Comparison of ENCODE assay signal across 23 cellular contexts in the genomic region with DNA sequence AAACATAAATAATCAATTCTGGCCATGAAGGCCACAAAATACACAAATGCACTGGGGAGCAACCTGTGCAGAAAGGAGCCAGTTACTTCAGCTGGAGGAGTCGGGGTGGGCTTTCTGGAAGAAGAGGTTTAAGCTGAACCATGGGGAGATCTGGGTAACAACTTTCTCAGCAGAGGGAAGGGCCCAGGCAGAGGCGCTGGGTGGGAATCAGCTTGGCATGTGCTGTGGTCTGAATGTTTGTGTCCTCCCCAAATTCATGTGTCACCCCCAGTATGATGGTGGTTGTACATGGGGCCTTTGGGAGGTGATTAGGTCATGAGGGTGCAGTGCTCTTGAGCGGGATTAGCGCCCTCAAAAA.
DNase-seq lines count a peak whose midpoint lies in the region; TF ChIP-seq lines count a peak whose summit lies in the region.
"Had no signal": no experiment of that assay in that cellular context is flagged by ENCODE, and none has a peak within 500 bp of the region (broad histone marks: within the 10 kb centered on the region; RNA-seq: fewer than 3 reads in every experiment).

No MANE protein-coding gene starts in this region.

- H4K20me1 ChIP-seq in hepatocyte (ENCODE audit: insufficient read depth, poor library complexity, severe bottlenecking): no peaks in the 10 kb centered on the region

- CTCF ChIA-PET in activated CD4-positive, alpha-beta memory T cell treated with anti-CD3 and anti-CD28 coated beads, Interleukin-2, amount 10 ng/mL, durations not matched to agents 7 days and 5 days (lab: Charles Lee): no interaction called here
- CTCF ChIA-PET in activated CD4-positive, alpha-beta memory T cell treated with anti-CD3 and anti-CD28 coated beads for 36 hours (lab: Charles Lee): no interaction called here

- peak overlapping the region in 3 of 4 donors; percentile 60 to 99 (median 83) for H3K27ac ChIP-seq in Peyer's patch
- peak overlapping the region; percentile 78 for H3K27ac ChIP-seq in hepatocyte
- H3K27ac ChIP-seq in transverse colon: peak overlapping the region in 3 of 4 donors; percentile 61 to 83 (median 73)
- H3K27ac ChIP-seq: 22Rv1 had no signal

- H3K4me1 Mint-ChIP-seq in activated CD4-positive, alpha-beta memory T cell treated with anti-CD3 and anti-CD28 coated beads, Interleukin-2, amount 10 ng/mL, durations not matched to agents 7 days and 5 days: no peaks in the 10 kb centered on the region
- no peaks in the 10 kb centered on the region for H3K4me1 Mint-ChIP-seq in activated CD4-positive, alpha-beta memory T cell treated with anti-CD3 and anti-CD28 coated beads for 36 hours (ENCODE audit: low read depth)

- TF ChIP-seq EP300 in transverse colon (IDR thresholded peaks at IDR 0.05; ENCODE audit: low read depth): no peak

- H3K27me3 Mint-ChIP-seq in activated CD4-positive, alpha-beta memory T cell treated with anti-CD3 and anti-CD28 coated beads, Interleukin-2, amount 10 ng/mL, durations not matched to agents 7 days and 5 days: peaks cover 2% of the 10 kb centered on the region
- H3K27me3 Mint-ChIP-seq in activated CD4-positive, alpha-beta memory T cell treated with anti-CD3 and anti-CD28 coated beads for 36 hours: peaks cover 7% of the 10 kb centered on the region

- peak; percentile 8 for DNase-seq in activated CD4-positive, alpha-beta memory T cell treated with anti-CD3 and anti-CD28 coated beads, Interleukin-2, amount 10 ng/mL, durations not matched to agents 7 days and 5 days
- no peak for DNase-seq in activated CD4-positive, alpha-beta memory T cell treated with anti-CD3 and anti-CD28 coated beads for 36 hours
- no peak for DNase-seq in Peyer's patch
- DNase-seq in hepatocyte (ENCODE audit: low spot score): no peak
- DNase-seq in transverse colon: no peak
- no peak for DNase-seq in NCI-H510A (lab: John Stamatoyannopoulos, UW)
- no peak for DNase-seq in mucosa of gallbladder (ENCODE audit: low spot score)
- no peak for DNase-seq in activated effector memory CD4-positive, alpha-beta T cell treated with Interleukin-2 at 50 U/mL for 16 hours
- DNase-seq: C1 segment of cervical spinal cord; CD8-positive, alpha-beta T cell; GOT3; HCEC 1CT; MM.1S; NCI-H1092; NCI-H1436; NCI-H1930; NCI-H2227 treated with DMSO at 0.1 percent for 48 hours; NCI-H510A treated with DMSO at 0.1 percent for 48 hours; NCI-H748 treated with DMSO at 0.1 percent for 48 hours; SHP77 treated with DMSO at 0.1 percent for 48 hours had no signal

- H3K36me3 ChIP-seq in Peyer's patch (no peaks in the 10 kb centered on the region), hepatocyte (replicated peaks; ENCODE audit: insufficient read depth, low read depth) (no peaks in the 10 kb centered on the region), transverse colon (no peaks in the 10 kb centered on the region)

- intact Hi-C loops in activated CD4-positive, alpha-beta memory T cell treated with anti-CD3 and anti-CD28 coated beads for 36 hours (cut with micrococcal nuclease): no loop called here
- intact Hi-C loops in transverse colon (cut with DNase I; ENCODE audit: low total_unique reads): no loop called here

- TF ChIP-seq CTCF in Peyer's patch (IDR thresholded peaks at IDR 0.05) (no peak), hepatocyte (IDR thresholded peaks at IDR 0.05; ENCODE audit: poor library complexity) (no peak), transverse colon (IDR thresholded peaks at IDR 0.05) (no peak)

- H3K9me3 Mint-ChIP-seq in activated CD4-positive, alpha-beta memory T cell treated with anti-CD3 and anti-CD28 coated beads, Interleukin-2, amount 10 ng/mL, durations not matched to agents 7 days and 5 days: no peaks in the 10 kb centered on the region
- no peaks in the 10 kb centered on the region for H3K9me3 Mint-ChIP-seq in activated CD4-positive, alpha-beta memory T cell treated with anti-CD3 and anti-CD28 coated beads for 36 hours
- H3K9me3 Mint-ChIP-seq: CD8-positive, alpha-beta T cell had no signal

- TF ChIP-seq POLR2A in Peyer's patch (IDR thresholded peaks at IDR 0.05) (no peak), transverse colon (IDR thresholded peaks at IDR 0.05) (no peak)

- H3K9me2 ChIP-seq in hepatocyte (replicated peaks; ENCODE audit: insufficient read depth): no peaks in the 10 kb centered on the region
- H3K9me2 ChIP-seq: SK-N-SH had no signal

- H3K36me3 Mint-ChIP-seq in activated CD4-positive, alpha-beta memory T cell treated with anti-CD3 and anti-CD28 coated beads, Interleukin-2, amount 10 ng/mL, durations not matched to agents 7 days and 5 days (ENCODE audit: low read depth): no peaks in the 10 kb centered on the region
- H3K36me3 Mint-ChIP-seq in activated CD4-positive, alpha-beta memory T cell treated with anti-CD3 and anti-CD28 coated beads for 36 hours: no peaks in the 10 kb centered on the region
- H3K36me3 Mint-ChIP-seq: CD8-positive, alpha-beta T cell had no signal

- POLR2A ChIA-PET in activated CD4-positive, alpha-beta memory T cell treated with anti-CD3 and anti-CD28 coated beads, Interleukin-2, amount 10 ng/mL, durations not matched to agents 7 days and 5 days (lab: Charles Lee): no interaction called here
- POLR2A ChIA-PET in activated CD4-positive, alpha-beta memory T cell treated with anti-CD3 and anti-CD28 coated beads for 36 hours (lab: Charles Lee): interaction anchor here (0.6 kb wide), 1 partner anchor 14 kb away, joined by 3 read pairs; no protein-coding TSS in a partner anchor

- H3K9me3 ChIP-seq in Peyer's patch (no peaks in the 10 kb centered on the region), hepatocyte (ENCODE audit: low read depth) (no peaks in the 10 kb centered on the region), transverse colon (no peaks in the 10 kb centered on the region)
- H3K9me3 ChIP-seq: SK-N-SH had no signal

- in situ Hi-C loops in transverse colon (cut with MboI; ENCODE audit: low pct_ligation_motif_present in 1 of 4, low pct_unique_long_range_greater_than_20kb in 1 of 4, low sequenced_read_pairs in 3 of 4): no loop called here

- 84% methylated on average over 4 of the region's 4 CpGs for WGBS in hepatocyte (ENCODE audit: low lambda C conversion rate, missing lambda C conversion rate)
- 94% methylated on average over 4 of the region's 4 CpGs; no CpG with 5 or more reads in 1 of the 2 donors for WGBS in transverse colon (ENCODE audit: low coverage in 1 of 2), 2 donors

- H3K4me2 ChIP-seq in hepatocyte: no peak overlapping the region
- H3K4me2 ChIP-seq: SK-N-SH had no signal

- H3K4me3 ChIP-seq in Peyer's patch: no peak overlapping the region
- H3K4me3 ChIP-seq in hepatocyte: no peak overlapping the region
- no peak overlapping the region for H3K4me3 ChIP-seq in transverse colon
- H3K4me3 ChIP-seq: K562 had no signal

- no peak overlapping the region for H2AFZ ChIP-seq in hepatocyte

- H3K4me1 ChIP-seq in Peyer's patch (peaks cover 0 to 44% (median 16%) of the 10 kb centered on the region in 4 donors), hepatocyte (ENCODE audit: insufficient read depth) (peaks cover 5% of the 10 kb centered on the region), transverse colon (peaks cover 8 to 22% (median 9%) of the 10 kb centered on the region in 4 donors)

- H3K27ac Mint-ChIP-seq in activated CD4-positive, alpha-beta memory T cell treated with anti-CD3 and anti-CD28 coated beads, Interleukin-2, amount 10 ng/mL, durations not matched to agents 7 days and 5 days: no peak overlapping the region
- H3K27ac Mint-ChIP-seq in activated CD4-positive, alpha-beta memory T cell treated with anti-CD3 and anti-CD28 coated beads for 36 hours: no peak overlapping the region
- H3K27ac Mint-ChIP-seq: CD8-positive, alpha-beta T cell had no signal

- H3K4me3 Mint-ChIP-seq in activated CD4-positive, alpha-beta memory T cell treated with anti-CD3 and anti-CD28 coated beads, Interleukin-2, amount 10 ng/mL, durations not matched to agents 7 days and 5 days: no peak overlapping the region
- no peak overlapping the region for H3K4me3 Mint-ChIP-seq in activated CD4-positive, alpha-beta memory T cell treated with anti-CD3 and anti-CD28 coated beads for 36 hours
- H3K4me3 Mint-ChIP-seq: CD8-positive, alpha-beta T cell had no signal

- no peaks in the 10 kb centered on the region for H3K79me2 ChIP-seq in hepatocyte

- H3K27me3 ChIP-seq in Peyer's patch: no peaks in the 10 kb centered on the region
- no peaks in the 10 kb centered on the region for H3K27me3 ChIP-seq in hepatocyte
- H3K27me3 ChIP-seq in transverse colon: no peaks in the 10 kb centered on the region
